31 cellular contexts compared by ENCODE assay signal in genomic region chr17:82173351-82174041, GRCh38. TPM values are rescaled to one million over a fixed set of nuclear protein-coding genes. Genes with fewer than 3 reads are reported as not detected.
A peak's percentile ranks its signal among the peaks of the same experiment; 100 is the strongest.
DNase-seq lines count a peak whose midpoint lies in the region; ATAC-seq, FAIRE-seq and TF ChIP-seq lines count a peak whose summit lies in the region.
"Had no signal": no experiment of that assay in that cellular context is flagged by ENCODE, and none has a peak within 500 bp of the region (broad histone marks: within the 10 kb centered on the region; RNA-seq: fewer than 3 reads in every experiment).

No MANE protein-coding gene starts in this region.

- FAIRE-seq in bronchial epithelial cell (lab: Jason Lieb, UNC) = no peak
- FAIRE-seq: colon, GM12891, RCC 7860 had no signal

- peak overlapping the region; percentile 48 for H3K4me3 ChIP-seq in HUES6 (ENCODE audit: low read depth, low read length)
- H3K4me3 ChIP-seq in bronchial epithelial cell (ENCODE audit: low read depth, low read length) = no peak overlapping the region
- peak overlapping the region; percentile 37 for H3K4me3 ChIP-seq in iPS-18a (ENCODE audit: low read length)
- no peak overlapping the region for H3K4me3 ChIP-seq in upper lobe of left lung
- H3K4me3 ChIP-seq: BLaER1 treated with 17β-estradiol and CSF1 and Interleukin-3, amounts not matched to agents 10 nM and 100 nM; breast epithelium; HAP-1; lung; MG63; ovary; SJSA1 had no signal

- DNase-seq in bronchial epithelial cell (ENCODE audit: low read depth) = peak; percentile 83
- DNase-seq in omental fat pad (ENCODE audit: low spot score) = no peak
- no peak for DNase-seq in upper lobe of left lung
- no peak for DNase-seq in islet precursor cell
- no peak for DNase-seq in NCI-H748 treated with DMSO at 0.1 percent for 48 hours (lab: John Stamatoyannopoulos, UW)
- DNase-seq: activated CD4-positive, alpha-beta T cell treated with anti-CD3 and anti-CD28 coated beads, Interleukin-2, amount 10 ng/mL, durations not matched to agents 24 days and 14 days; activated effector memory CD4-positive, alpha-beta T cell treated with anti-CD3 and anti-CD28 coated beads, Interleukin-2, amount 50 U/mL, for 16 hours; DMS153; effector CD4-positive, alpha-beta T cell; KBM-7; MG63; NCI-H1105 treated with DMSO at 0.1 percent for 48 hours; NCI-H187 treated with DMSO at 0.1 percent for 48 hours; NCI-H524 treated with DMSO at 0.1 percent for 48 hours; NK-92 treated with Interleukin-12 subunit alpha and Interleukin-12 subunit beta, amount 100 ng/mL, for 24 hours; ovary; stimulated activated CD4-positive, alpha-beta T cell treated with anti-CD3 and anti-CD28 coated beads, Interleukin-15, amount 100 ng/mL, for 24 hours; stimulated activated CD4-positive, alpha-beta T cell treated with anti-CD3 and anti-CD28 coated beads, Interleukin-4, amount 100 ng/mL, for 4 hours; trophoblast cell; WERI-Rb-1 had no signal

- H3K9ac ChIP-seq in HUES6 (ENCODE audit: low read length) (peak overlapping the region; percentile 71), iPS-18a (ENCODE audit: low read length) (no peak overlapping the region)

- H3K36me3 ChIP-seq in HUES6 (ENCODE audit: control insufficient read depth, insufficient read depth, low read length) = peaks cover 32% of the 10 kb centered on the region
- H3K36me3 ChIP-seq in bronchial epithelial cell (ENCODE audit: control insufficient read depth, insufficient read depth, low read length) = no peaks in the 10 kb centered on the region
- H3K36me3 ChIP-seq in iPS-18a (ENCODE audit: control insufficient read depth, low read depth, low read length) = no peaks in the 10 kb centered on the region
- peaks cover 0 to 45% (median 25%) of the 10 kb centered on the region in 4 donors for H3K36me3 ChIP-seq in upper lobe of left lung
- H3K36me3 ChIP-seq: breast epithelium, ovary had no signal

- H3K9me3 ChIP-seq in HUES6 (ENCODE audit: control insufficient read depth, insufficient read depth, low read depth, low read length) (no peaks in the 10 kb centered on the region), iPS-18a (ENCODE audit: control insufficient read depth, low read depth, low read length) (no peaks in the 10 kb centered on the region), upper lobe of left lung (no peaks in the 10 kb centered on the region)
- H3K9me3 ChIP-seq: BLaER1 treated with 17β-estradiol and CSF1 and Interleukin-3, amounts not matched to agents 10 nM and 100 nM; breast epithelium; HAP-1; MG63; ovary; SJSA1 had no signal

- no peak overlapping the region for H3K27ac ChIP-seq in HUES6 (ENCODE audit: low read depth, low read length)
- H3K27ac ChIP-seq in iPS-18a (ENCODE audit: low read length) = no peak overlapping the region
- no peak overlapping the region for H3K27ac ChIP-seq in upper lobe of left lung
- H3K27ac ChIP-seq: BLaER1 treated with 17β-estradiol and CSF1 and Interleukin-3, amounts not matched to agents 10 nM and 100 nM; breast epithelium; ovary; SJSA1; WERI-Rb-1 had no signal

- peaks cover 22% of the 10 kb centered on the region for H3K4me1 ChIP-seq in HUES6 (ENCODE audit: control insufficient read depth, insufficient read depth, low read length)
- peaks cover 24% of the 10 kb centered on the region for H3K4me1 ChIP-seq in iPS-18a (ENCODE audit: control insufficient read depth, low read depth, low read length)
- no peaks in the 10 kb centered on the region for H3K4me1 ChIP-seq in upper lobe of left lung
- H3K4me1 ChIP-seq: breast epithelium, SJSA1 had no signal

- H3K27me3 ChIP-seq in HUES6 (ENCODE audit: control insufficient read depth, insufficient read depth, low read length) (peaks cover 85% of the 10 kb centered on the region), bronchial epithelial cell (ENCODE audit: control insufficient read depth, insufficient read depth, low read length) (no peaks in the 10 kb centered on the region), iPS-18a (ENCODE audit: control insufficient read depth, insufficient read depth, low read length) (peaks cover 90% of the 10 kb centered on the region), upper lobe of left lung (no peaks in the 10 kb centered on the region)
- H3K27me3 ChIP-seq: BLaER1 treated with 17β-estradiol and CSF1 and Interleukin-3, amounts not matched to agents 10 nM and 100 nM; breast epithelium; MG63; ovary; SJSA1 had no signal

- TF ChIP-seq CTCF in bronchial epithelial cell (IDR thresholded peaks at IDR 0.05; ENCODE audit: insufficient read depth, low read length, severe bottlenecking) = no peak
- no peak for TF ChIP-seq CTCF in omental fat pad (IDR thresholded peaks at IDR 0.05)
- no peak for TF ChIP-seq CTCF in upper lobe of left lung (IDR thresholded peaks at IDR 0.05)

- TF ChIP-seq POLR2A in upper lobe of left lung (IDR thresholded peaks at IDR 0.05) = no peak

- 83 to 88% methylated on average over 17 to 18 of the region's 18 CpGs for WGBS in upper lobe of left lung, 2 donors

- no peak for TF ChIP-seq EP300 in upper lobe of left lung (IDR thresholded peaks at IDR 0.05)

- peak; percentile 20 for ATAC-seq in omental fat pad (ENCODE audit: low FRiP score)
- no peak for ATAC-seq in upper lobe of left lung (ENCODE audit: low FRiP score in 2 of 2)
- ATAC-seq: natural killer cell treated with Interleukin-12 subunit alpha and Interleukin-12 subunit beta and Interleukin-15 and Interleukin-18, amount 100 ng/mL, for 72 hours had no signal

RNA-seq across cellular contexts. Expression of gene CCDC57, which starts 39.1 kb away (rescaled TPM):
- total RNA-seq in bronchial epithelial cell (8.1 and 10.8 TPM in 2 replicates), omental fat pad (10 to 100 TPM; 14.8 to 32.0 (median 21.9) TPM), upper lobe of left lung (100 to 1,000 TPM in 2 of 6 donors, 10 to 100 TPM in 4; 52.9 to 204 (median 71.8) TPM)

RNA-seq across cellular contexts. Expression of gene SLC16A3, which starts 55.3 kb away (rescaled TPM):
- total RNA-seq in bronchial epithelial cell (162 and 205 TPM in 2 replicates), omental fat pad (10 to 100 TPM; 25.1 to 68.0 (median 27.5) TPM), upper lobe of left lung (100 to 1,000 TPM in 3 of 6 donors, 10 to 100 TPM in 3; 33.5 to 134 (median 102) TPM)

Comparison
In these comparisons a context has a peak if more than half of its experiments do, and no peak if none do; other contexts are left out.
1. H3K4me3 ChIP-seq: peak in HUES6 (single experiment) and iPS-18a (single experiment); none in bronchial epithelial cell (single experiment) and upper lobe of left lung (0 of 4).